10 cellular contexts compared by ENCODE assay signal in genomic region chr10:80132299-80133139, GRCh38. TPM values are rescaled to one million over a fixed set of nuclear protein-coding genes. Genes with fewer than 3 reads are reported as not detected.
DNase-seq lines count a peak whose midpoint lies in the region; ATAC-seq, FAIRE-seq and TF ChIP-seq lines count a peak whose summit lies in the region.
"Had no signal": no experiment of that assay in that cellular context is flagged by ENCODE, and none has a peak within 500 bp of the region (broad histone marks: within the 10 kb centered on the region; RNA-seq: fewer than 3 reads in every experiment).

PLAC9 (plus strand) TSS chr10:80132730; CDS start chr10:80132763, 33 bp downstream.

- H3K18ac ChIP-seq in mesendoderm (ENCODE audit: low read length), result peak within 1 kb of the TSS; percentile 99

- no peak for FAIRE-seq in endothelial cell of umbilical vein (lab: Jason Lieb, UNC)

- intact Hi-C loops in endothelial cell of umbilical vein (cut with micrococcal nuclease), result loop anchor here (5.0 kb wide), 1 partner anchor 75 kb away; no protein-coding TSS in a partner anchor
- intact Hi-C loops in transverse colon (cut with DNase I; ENCODE audit: low total_unique reads), result no loop called here

- no peak within 1 kb of the TSS for H2BK5ac ChIP-seq in mesendoderm (ENCODE audit: low read length)

- peak within 1 kb of the TSS; percentile 21 to 58 (median 56) for H3K4me3 ChIP-seq in endothelial cell of umbilical vein (replicated peaks in 1 of 3; ENCODE audit: insufficient read depth in 1 of 3, low read depth in 1 of 3, low read length in 3 of 3)
- H3K4me3 ChIP-seq in mesendoderm (ENCODE audit: low read length), result peak within 1 kb of the TSS; percentile 46
- peak within 1 kb of the TSS in 3 of 4 donors; percentile 22 to 41 (median 23) for H3K4me3 ChIP-seq in transverse colon
- H3K4me3 ChIP-seq: BLaER1 had no signal

- H4K5ac ChIP-seq in mesendoderm (ENCODE audit: low read length), result no peak within 1 kb of the TSS

- peak within 1 kb of the TSS; percentile 98 for H2AFZ ChIP-seq in endothelial cell of umbilical vein (ENCODE audit: low read depth, low read length)

- H3K4ac ChIP-seq in mesendoderm (ENCODE audit: low read depth, low read length), result peak within 1 kb of the TSS; percentile 83

- DNase-seq in NCI-H748 (lab: John Stamatoyannopoulos, UW; ENCODE audit: unreplicated experiment) (peak; percentile 8), NCI-H748 treated with DMSO at 0.1 percent for 48 hours (lab: John Stamatoyannopoulos, UW) (no peak), endothelial cell of umbilical vein (ENCODE audit: low read depth, low spot score) (no peak), mesendoderm (peak; percentile 54), transverse colon (no peak), NCI-H2227 (lab: John Stamatoyannopoulos, UW; ENCODE audit: unreplicated experiment) (no peak)
- DNase-seq: activated T-cell treated with anti-CD3 and anti-CD28 coated beads, Interleukin-2, amount 50 U/mL, for 1 hour had no signal

- POLR2A ChIA-PET in endothelial cell of umbilical vein (lab: Charles Lee), result no interaction called here

- peak within 1 kb of the TSS; percentile 80 for H3K23ac ChIP-seq in mesendoderm (ENCODE audit: low read length)

- peak within 1 kb of the TSS; percentile 82 for H4K8ac ChIP-seq in mesendoderm (ENCODE audit: low read depth, low read length)

- peak within 1 kb of the TSS; percentile 86 for H3K56ac ChIP-seq in mesendoderm (ENCODE audit: low read length)

- H2BK15ac ChIP-seq in mesendoderm (replicated peaks; ENCODE audit: low read depth), result peak within 1 kb of the TSS; percentile 57

- H3K79me2 ChIP-seq in endothelial cell of umbilical vein (ENCODE audit: control insufficient read depth, insufficient read depth, low read length), result no peaks in the 10 kb centered on the region
- no peaks in the 10 kb centered on the region for H3K79me2 ChIP-seq in mesendoderm (ENCODE audit: control insufficient read depth, insufficient read depth, low read length)

- no peak within 1 kb of the TSS for H2AK5ac ChIP-seq in mesendoderm (ENCODE audit: low read length)

- H3K79me1 ChIP-seq in mesendoderm (ENCODE audit: low read length), result no peaks in the 10 kb centered on the region

- H3K4me1 ChIP-seq in endothelial cell of umbilical vein (ENCODE audit: control insufficient read depth, extremely low read depth, insufficient read depth, low read length) (peaks cover 10% of the 10 kb centered on the region), mesendoderm (ENCODE audit: control insufficient read depth, low read depth, low read length) (no peaks in the 10 kb centered on the region), transverse colon (peaks cover 0 to 9% (median 3%) of the 10 kb centered on the region in 4 donors)

- no peak for TF ChIP-seq POLR2A in endothelial cell of umbilical vein (IDR thresholded peaks at IDR 0.05; ENCODE audit: low read depth, low read length)
- TF ChIP-seq POLR2A in transverse colon (IDR thresholded peaks at IDR 0.05), result no peak

- peak within 1 kb of the TSS; percentile 79 for H3K4me2 ChIP-seq in endothelial cell of umbilical vein (ENCODE audit: insufficient read depth, low read length)
- peak within 1 kb of the TSS; percentile 81 for H3K4me2 ChIP-seq in mesendoderm (ENCODE audit: low read length)
- H3K4me2 ChIP-seq: BLaER1 had no signal

- dilution Hi-C loops in endothelial cell of umbilical vein (cut with MboI; ENCODE audit: extremely low pct_ligation_motif_present, low sequenced_read_pairs), result no loop called here

- in situ Hi-C loops in transverse colon (cut with MboI; ENCODE audit: low pct_ligation_motif_present in 1 of 4, low pct_unique_long_range_greater_than_20kb in 1 of 4, low sequenced_read_pairs in 3 of 4), result no loop called here

- H3K27ac ChIP-seq in endothelial cell of umbilical vein (ENCODE audit: insufficient read depth, low read depth, low read length) (no peak within 1 kb of the TSS), mesendoderm (ENCODE audit: low read depth, low read length) (peak within 1 kb of the TSS; percentile 40), transverse colon (peak within 1 kb of the TSS; percentile 56 to 75 (median 62))
- H3K27ac ChIP-seq: BLaER1 had no signal

- CTCF ChIA-PET in endothelial cell of umbilical vein (lab: Charles Lee), result interaction anchor here (1.4 to 4.2 kb wide), 2 partner anchors 12 to 90 kb away, joined by 7 to 17 read pairs; no protein-coding TSS in a partner anchor

- WGBS in mesendoderm (ENCODE audit: extremely low coverage, insufficient coverage, low lambda C conversion rate), result no CpG with 5 or more reads among the region's 58 CpGs
- WGBS in transverse colon (ENCODE audit: low coverage in 1 of 2), 2 donors, result 4 to 16% methylated on average over 7 to 54 of the region's 58 CpGs

- no peaks in the 10 kb centered on the region for H3K9me3 ChIP-seq in endothelial cell of umbilical vein (replicated peaks; ENCODE audit: control insufficient read depth, insufficient read depth, low read length)
- H3K9me3 ChIP-seq in transverse colon, result no peaks in the 10 kb centered on the region
- H3K9me3 ChIP-seq: BLaER1 had no signal

- no peak for TF ChIP-seq EP300 in transverse colon (IDR thresholded peaks at IDR 0.05; ENCODE audit: low read depth)

- peak within 1 kb of the TSS; percentile 3 for H2BK120ac ChIP-seq in mesendoderm (ENCODE audit: low read depth, low read length)

- ATAC-seq in GM18519 (IDR thresholded peaks at IDR 0.05; ENCODE audit: low FRiP score, unreplicated experiment) (no peak), GM21423 (IDR thresholded peaks at IDR 0.05; ENCODE audit: unreplicated experiment) (no peak)

- TF ChIP-seq CTCF in endothelial cell of umbilical vein (IDR thresholded peaks at IDR 0.05; ENCODE audit: extremely low read depth in 1 of 2, insufficient read depth in 1 of 2, low read depth in 1 of 2, low read length in 2 of 2), result no peak
- TF ChIP-seq CTCF in transverse colon (IDR thresholded peaks at IDR 0.05), result no peak

- H4K20me1 ChIP-seq in endothelial cell of umbilical vein (replicated peaks; ENCODE audit: control insufficient read depth, extremely low read depth, insufficient read depth, low read length), result no peaks in the 10 kb centered on the region
- H4K20me1 ChIP-seq: BLaER1 had no signal

- no peaks in the 10 kb centered on the region for H3K9me1 ChIP-seq in endothelial cell of umbilical vein (replicated peaks; ENCODE audit: control insufficient read depth, extremely low read depth, insufficient read depth, low read length)

- no TSS peak for BruUV-seq in endothelial cell of umbilical vein (replicated peaks; lab: Mats Ljungman, UMichigan)

- H3K9ac ChIP-seq in endothelial cell of umbilical vein (replicated peaks; ENCODE audit: extremely low read depth, insufficient read depth, low read length) (peak within 1 kb of the TSS; percentile 31), mesendoderm (ENCODE audit: low read length) (peak within 1 kb of the TSS; percentile 77)
- H3K9ac ChIP-seq: BLaER1 had no signal

- H3K27me3 ChIP-seq in endothelial cell of umbilical vein (ENCODE audit: control insufficient read depth in 2 of 2, insufficient read depth in 2 of 2, low read length in 2 of 2) (peaks cover 0 to 2% of the 10 kb centered on the region in 2 experiments), mesendoderm (ENCODE audit: insufficient read depth, low read length, poor library complexity) (no peaks in the 10 kb centered on the region), transverse colon (peaks cover 56% of the 10 kb centered on the region)
- H3K27me3 ChIP-seq: BLaER1 had no signal

- H3K36me3 ChIP-seq in endothelial cell of umbilical vein (ENCODE audit: control insufficient read depth in 2 of 2, extremely low read depth in 1 of 2, insufficient read depth in 2 of 2, low read length in 2 of 2) (no peaks in the 10 kb centered on the region), mesendoderm (ENCODE audit: control insufficient read depth, insufficient read depth, low read length) (no peaks in the 10 kb centered on the region), transverse colon (no peaks in the 10 kb centered on the region)
- H3K36me3 ChIP-seq: BLaER1 had no signal

TF ChIP-seq in endothelial cell of umbilical vein, 7 proteins besides CTCF, POLR2A, EP300 and RAD21:
- TF ChIP-seq POLR2AphosphoS5 (IDR thresholded peaks at IDR 0.05; ENCODE audit: insufficient read depth, low read depth, low read length) (peak; percentile 39), EZH2 (IDR thresholded peaks at IDR 0.05; ENCODE audit: borderline replicate concordance, low read depth, low read length, severe bottlenecking) (peak; percentile 31), MAX (IDR thresholded peaks at IDR 0.05; ENCODE audit: insufficient read depth, insufficient read length) (no peak)

RNA-seq across cellular contexts. Expression of gene PLAC9, which starts in this region (rescaled TPM):
- total RNA-seq in endothelial cell of umbilical vein, result 1.7 and 2.1 TPM in 2 replicates
- polyA plus RNA-seq in endothelial cell of umbilical vein, result 2.0 and 3.6 TPM in 2 replicates
- 1.7 and 2.8 TPM in 2 replicates for polyA plus RNA-seq in endothelial cell of umbilical vein (2011; cell fraction: cytosol; rRNA removed)
- 0.55 and 0.66 TPM in 2 replicates for polyA plus RNA-seq in endothelial cell of umbilical vein (2011; cell fraction: nucleus; rRNA removed)
- polyA plus RNA-seq in endothelial cell of umbilical vein (2012), result 13.3 and 22.6 TPM in 2 replicates
- polyA minus RNA-seq in endothelial cell of umbilical vein, result 0.47 TPM in 1 of 2 replicates, not detected in the other
- not detected for polyA minus RNA-seq in endothelial cell of umbilical vein (2011; cell fraction: cytosol; rRNA and poly(A)+ RNA removed)
- 1.3 TPM in 1 of 2 replicates, not detected in the other for polyA minus RNA-seq in endothelial cell of umbilical vein (2011; cell fraction: nucleus; rRNA and poly(A)+ RNA removed)
- 18.5 TPM for polyA plus RNA-seq in mesendoderm (2013, experiment 1 of 2)
- polyA plus RNA-seq in mesendoderm (2013, experiment 2 of 2), result 19.5 TPM
- 1 to 10 TPM in 3 of 4 donors, not detected in 1; 1.7 to 6.6 (median 5.7) TPM for total RNA-seq in transverse colon

Comparison
In these comparisons a context has a peak if more than half of its experiments do, and no peak if none do; other contexts are left out.
1. DNase-seq: peak in NCI-H748 (single experiment) and mesendoderm (single experiment); none in NCI-H748 treated with DMSO at 0.1 percent for 48 hours (single experiment), endothelial cell of umbilical vein (single experiment), transverse colon (single experiment) and NCI-H2227 (single experiment).
2. Peak in every context shown above with its lines, with median percentiles within 50 percentile points of each other: H3K4me3 ChIP-seq.